In genomic region chr12:56198836-56199235, GRCh38 we compare ENCODE assay signal across 30 cellular contexts. TPM values are rescaled to one million over a fixed set of nuclear protein-coding genes. Genes with fewer than 3 reads are reported as not detected.
DNase-seq lines count a peak whose midpoint lies in the region; ATAC-seq and TF ChIP-seq lines count a peak whose summit lies in the region.
"Had no signal": no experiment of that assay in that cellular context is flagged by ENCODE, and none has a peak within 500 bp of the region (broad histone marks: within the 10 kb centered on the region; RNA-seq: fewer than 3 reads in every experiment).

No MANE protein-coding gene starts in this region.

- no peaks in the 10 kb centered on the region for H3K27me3 Mint-ChIP-seq in activated B cell treated with CpG ODN at 0.5 μM for 24 hours
- no peaks in the 10 kb centered on the region for H3K27me3 Mint-ChIP-seq in stimulated activated memory B cell treated with anti-CD40 and anti-IgM and Interleukin-4, amounts not matched to agents 10 μg/mL and 1 μg/mL and 100 μg/mL, for 72 hours
- H3K27me3 Mint-ChIP-seq: IgD-negative memory B cell; naive thymus-derived CD8-positive, alpha-beta T cell had no signal

- peaks cover 6% of the 10 kb centered on the region for H3K4me1 Mint-ChIP-seq in activated B cell treated with CpG ODN at 0.5 μM for 24 hours
- H3K4me1 Mint-ChIP-seq in stimulated activated memory B cell treated with anti-CD40 and anti-IgM and Interleukin-4, amounts not matched to agents 10 μg/mL and 1 μg/mL and 100 μg/mL, for 72 hours = peaks cover 5% of the 10 kb centered on the region

- CTCF ChIA-PET in activated B cell treated with CpG ODN at 0.5 μM for 24 hours (lab: Charles Lee) = interaction anchor here (1.0 kb wide), 1 partner anchor 9 kb away, joined by 3 read pairs; the partner anchor contains the start of gene SMARCC2

- DNase-seq in GM03348 (ENCODE audit: low spot score) (peak; percentile 35), activated B cell treated with CpG ODN at 0.5 μM for 24 hours (no peak), fibroblast of peridontal ligament (ENCODE audit: extremely low read depth) (peak; percentile 27), NCI-H82 (lab: John Stamatoyannopoulos, UW) (no peak), T-helper 1 cell (no peak), NCI-H2196 treated with DMSO at 0.1 percent for 48 hours (lab: John Stamatoyannopoulos, UW; ENCODE audit: unreplicated experiment) (no peak)
- no peak for DNase-seq in activated CD4-positive, alpha-beta T cell treated with anti-CD3 and anti-CD28 coated beads for 48 hours
- DNase-seq: activated CD4-positive, alpha-beta T cell treated with anti-CD3 and anti-CD28 coated beads, Interleukin-2, amount 50 U/mL, for 48 hours; activated T-cell treated with anti-CD3 and anti-CD28 coated beads, Interleukin-2, amount 50 U/mL, for 72 hours; brain microvascular endothelial cell; DMS53; effector CD4-positive, alpha-beta T cell; foreskin fibroblast; kidney; midbrain; naive thymus-derived CD8-positive, alpha-beta T cell; NCI-H1092; NCI-H1694 treated with DMSO at 0.1 percent for 48 hours; NCI-H510A; right lobe of liver; RPMI8226; stimulated activated CD4-positive, alpha-beta T cell treated with anti-CD3 and anti-CD28 coated beads, Interleukin-12 subunit alpha, Interleukin-12 subunit beta, amount 100 ng/mL, for 4 hours; stimulated activated CD4-positive, alpha-beta T cell treated with anti-CD3 and anti-CD28 coated beads, Interleukin-2, amount 100 ng/mL, for 48 hours; tibial artery had no signal

- H3K36me3 Mint-ChIP-seq in activated B cell treated with CpG ODN at 0.5 μM for 24 hours (ENCODE audit: low read depth) = no peaks in the 10 kb centered on the region
- no peaks in the 10 kb centered on the region for H3K36me3 Mint-ChIP-seq in stimulated activated memory B cell treated with anti-CD40 and anti-IgM and Interleukin-4, amounts not matched to agents 10 μg/mL and 1 μg/mL and 100 μg/mL, for 72 hours
- H3K36me3 Mint-ChIP-seq: IgD-negative memory B cell; naive thymus-derived CD8-positive, alpha-beta T cell had no signal

- intact Hi-C loops in activated B cell treated with CpG ODN at 0.5 μM for 24 hours (cut with micrococcal nuclease) = no loop called here

- H3K4me3 Mint-ChIP-seq in activated B cell treated with CpG ODN at 0.5 μM for 24 hours = no peak overlapping the region
- H3K4me3 Mint-ChIP-seq in stimulated activated memory B cell treated with anti-CD40 and anti-IgM and Interleukin-4, amounts not matched to agents 10 μg/mL and 1 μg/mL and 100 μg/mL, for 72 hours = no peak overlapping the region
- H3K4me3 Mint-ChIP-seq: activated T-cell treated with anti-CD3 and anti-CD28 coated beads, Interleukin-2, amount 50 U/mL, for 72 hours; IgD-negative memory B cell; naive thymus-derived CD8-positive, alpha-beta T cell had no signal

- TF ChIP-seq CTCF in activated B cell treated with CpG ODN at 0.5 μM for 24 hours (IDR thresholded peaks at IDR 0.05) = no peak

- no peaks in the 10 kb centered on the region for H3K9me3 Mint-ChIP-seq in activated B cell treated with CpG ODN at 0.5 μM for 24 hours
- no peaks in the 10 kb centered on the region for H3K9me3 Mint-ChIP-seq in stimulated activated memory B cell treated with anti-CD40 and anti-IgM and Interleukin-4, amounts not matched to agents 10 μg/mL and 1 μg/mL and 100 μg/mL, for 72 hours
- H3K9me3 Mint-ChIP-seq: activated T-cell treated with anti-CD3 and anti-CD28 coated beads, Interleukin-2, amount 50 U/mL, for 72 hours; IgD-negative memory B cell; naive thymus-derived CD8-positive, alpha-beta T cell had no signal

- H3K27ac Mint-ChIP-seq in activated B cell treated with CpG ODN at 0.5 μM for 24 hours = peak overlapping the region; percentile 5
- H3K27ac Mint-ChIP-seq in stimulated activated memory B cell treated with anti-CD40 and anti-IgM and Interleukin-4, amounts not matched to agents 10 μg/mL and 1 μg/mL and 100 μg/mL, for 72 hours = peak overlapping the region; percentile 10
- H3K27ac Mint-ChIP-seq: activated T-cell treated with anti-CD3 and anti-CD28 coated beads, Interleukin-2, amount 50 U/mL, for 72 hours had no signal

- POLR2A ChIA-PET in activated B cell treated with CpG ODN at 0.5 μM for 24 hours (lab: Charles Lee) = interaction anchor here (1.3 kb wide), 1 partner anchor 9 kb away, joined by 3 read pairs; no protein-coding TSS in a partner anchor

- ATAC-seq in activated B cell treated with CpG ODN at 0.5 μM for 24 hours (ENCODE audit: low read depth) = no peak
- no peak for ATAC-seq in stimulated activated memory B cell treated with anti-CD40 and anti-IgM and Interleukin-4, amounts not matched to agents 10 μg/mL and 1 μg/mL and 100 μg/mL, for 72 hours
- ATAC-seq: activated CD4-positive, CD25-positive, alpha-beta regulatory T cell treated with anti-CD3 and anti-CD28 coated beads, Interleukin-2, amount 50 U/mL, for 24 hours; activated T-cell treated with anti-CD3 and anti-CD28 coated beads, Interleukin-2, amount 50 U/mL, for 72 hours; naive thymus-derived CD8-positive, alpha-beta T cell; right lobe of liver had no signal

RNA-seq across cellular contexts. Expression of gene SMARCC2, which starts 9.6 kb away (rescaled TPM):
- 109 and 136 TPM in 2 replicates for total RNA-seq in activated B cell treated with CpG ODN at 0.5 μM for 24 hours

RNA-seq across cellular contexts. Expression of gene RNF41, which starts 22.9 kb away (rescaled TPM):
- 75.8 and 86.0 TPM in 2 replicates for total RNA-seq in activated B cell treated with CpG ODN at 0.5 μM for 24 hours

RNA-seq across cellular contexts. Expression of gene NABP2, which starts 25.3 kb away (rescaled TPM):
- total RNA-seq in activated B cell treated with CpG ODN at 0.5 μM for 24 hours = 27.7 and 31.4 TPM in 2 replicates

RNA-seq across cellular contexts. Expression of gene SLC39A5, which starts 31.0 kb away (rescaled TPM):
- 0.37 and 1.00 TPM in 2 replicates for total RNA-seq in activated B cell treated with CpG ODN at 0.5 μM for 24 hours
- total RNA-seq: epithelial cell of proximal tubule; naive thymus-derived CD8-positive, alpha-beta T cell; prostate gland; SJSA1 had no signal

RNA-seq across cellular contexts. Expression of gene MYL6, which starts 40.7 kb away (rescaled TPM):
- total RNA-seq in activated B cell treated with CpG ODN at 0.5 μM for 24 hours = 921 and 1,059 TPM in 2 replicates

Comparison
In these comparisons a context has a peak if more than half of its experiments do, and no peak if none do; other contexts are left out.
1. DNase-seq: peak in GM03348 (single experiment) and fibroblast of peridontal ligament (single experiment); none in activated B cell treated with CpG ODN at 0.5 μM for 24 hours (single experiment), NCI-H82 (single experiment), activated CD4-positive, alpha-beta T cell treated with anti-CD3 and anti-CD28 coated beads for 48 hours (single experiment), T-helper 1 cell (0 of 5) and NCI-H2196 treated with DMSO at 0.1 percent for 48 hours (single experiment).